8 cellular contexts compared by ENCODE assay signal in the genomic region with DNA sequence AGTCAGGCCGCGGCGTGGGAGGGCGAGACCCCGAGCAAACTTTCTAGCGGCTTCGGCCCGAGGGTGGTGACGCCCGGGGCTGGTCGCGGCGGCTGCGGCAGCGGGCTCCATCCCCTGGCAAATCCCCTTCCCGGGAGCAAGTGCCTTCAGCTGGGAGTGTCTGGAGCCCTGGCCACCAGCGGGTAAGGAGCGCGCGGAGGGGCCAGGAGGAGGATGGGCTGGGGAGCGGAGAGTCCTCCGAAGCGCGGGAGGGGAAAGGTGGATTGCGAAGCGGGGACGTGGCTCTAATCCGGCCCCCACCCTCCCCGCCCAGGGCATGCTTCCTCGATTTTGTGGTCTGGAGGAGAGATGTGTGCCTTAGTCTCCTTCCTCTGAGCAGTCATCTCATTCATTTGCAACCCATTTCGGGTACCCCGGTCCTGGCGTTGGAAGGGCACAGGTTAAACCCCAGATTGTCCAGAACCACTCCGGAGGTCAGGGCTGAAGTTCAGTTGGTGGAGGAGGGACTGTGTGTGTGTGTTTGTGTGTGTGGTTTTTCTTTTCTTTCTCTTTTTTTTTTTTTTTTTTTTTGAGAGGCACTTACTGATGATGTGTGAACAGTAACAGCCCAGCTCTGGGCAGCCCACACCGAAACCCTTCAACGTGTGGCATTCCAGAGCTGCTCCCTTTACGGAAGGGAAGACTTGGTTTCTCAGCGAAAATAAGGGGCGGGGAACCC. TPM values are rescaled to one million over a fixed set of nuclear protein-coding genes. Genes with fewer than 3 reads are reported as not detected.
DNase-seq lines count a peak whose midpoint lies in the region; ATAC-seq and TF ChIP-seq lines count a peak whose summit lies in the region.

No MANE protein-coding gene starts in this region.

- CTCF ChIA-PET in activated naive CD4-positive, alpha-beta T cell treated with anti-CD3 and anti-CD28 coated beads for 36 hours (lab: Charles Lee): interaction anchor here (0.7 kb wide), 1 partner anchor 66 kb away, joined by 3 read pairs; no protein-coding TSS in a partner anchor

- no peaks in the 10 kb centered on the region for H3K9me3 Mint-ChIP-seq in activated naive CD4-positive, alpha-beta T cell treated with anti-CD3 and anti-CD28 coated beads for 36 hours
- peaks cover 0 to 3% (median 0%) of the 10 kb centered on the region in 5 experiments for H3K9me3 Mint-ChIP-seq in brain

- peak; percentile 22 for DNase-seq in activated naive CD4-positive, alpha-beta T cell treated with anti-CD3 and anti-CD28 coated beads for 36 hours
- DNase-seq in activated naive CD4-positive, alpha-beta T cell (lab: John Stamatoyannopoulos, UW): no peak
- DNase-seq in NCI-H226: peak; percentile 28
- no peak for DNase-seq in sciatic nerve (ENCODE audit: low spot score)
- DNase-seq in NCI-H1694 treated with DMSO at 0.1 percent for 48 hours (lab: John Stamatoyannopoulos, UW): no peak

- peaks cover 9% of the 10 kb centered on the region for H3K4me1 Mint-ChIP-seq in activated naive CD4-positive, alpha-beta T cell treated with anti-CD3 and anti-CD28 coated beads for 36 hours (ENCODE audit: low read depth)
- peaks cover 20% of the 10 kb centered on the region for H3K4me1 Mint-ChIP-seq in brain

- H3K27ac Mint-ChIP-seq in activated naive CD4-positive, alpha-beta T cell treated with anti-CD3 and anti-CD28 coated beads for 36 hours: no peak overlapping the region
- H3K27ac Mint-ChIP-seq in brain: peak overlapping the region in 4 of 5 experiments; percentile 59 to 97 (median 94)

- H3K36me3 Mint-ChIP-seq in activated naive CD4-positive, alpha-beta T cell treated with anti-CD3 and anti-CD28 coated beads for 36 hours (ENCODE audit: low read depth): no peaks in the 10 kb centered on the region
- H3K36me3 Mint-ChIP-seq in brain: no peaks in the 10 kb centered on the region

- peaks cover 47% of the 10 kb centered on the region for H3K27me3 Mint-ChIP-seq in activated naive CD4-positive, alpha-beta T cell treated with anti-CD3 and anti-CD28 coated beads for 36 hours (ENCODE audit: low read depth)
- H3K27me3 Mint-ChIP-seq in brain: peaks cover 32% of the 10 kb centered on the region

- no peak for TF ChIP-seq CTCF in brain (conservative IDR thresholded peaks at IDR 0.05)

- intact Hi-C loops in activated naive CD4-positive, alpha-beta T cell treated with anti-CD3 and anti-CD28 coated beads for 36 hours (cut with micrococcal nuclease): loop anchor here (2.0 kb wide), 1 partner anchor 72 kb away; no protein-coding TSS in a partner anchor
- intact Hi-C loops in sciatic nerve (cut with DNase I): no loop called here

- H3K4me3 Mint-ChIP-seq in activated naive CD4-positive, alpha-beta T cell treated with anti-CD3 and anti-CD28 coated beads for 36 hours: peak overlapping the region; percentile 72
- H3K4me3 Mint-ChIP-seq in brain: peak overlapping the region; percentile 85 to 98 (median 94)

- peak; percentile 33 for ATAC-seq in HG02852 (IDR thresholded peaks at IDR 0.05; ENCODE audit: unreplicated experiment)
- peak; percentile 69 for ATAC-seq in sciatic nerve

- no peaks in the 10 kb centered on the region for H3K9me3 ChIP-seq in iPS-18c (ENCODE audit: control insufficient read depth, insufficient read depth, low read length)

- H3K4me3 ChIP-seq in iPS-18c (ENCODE audit: insufficient read depth, low read depth, low read length): peak overlapping the region; percentile 74

RNA-seq across cellular contexts. Expression of a gene that starts 0.5 kb away (rescaled TPM):
- under 1 TPM in 1 of 2 experiments, not detected in 1; 0.07 TPM for total RNA-seq in activated naive CD4-positive, alpha-beta T cell treated with anti-CD3 and anti-CD28 coated beads for 36 hours
- not detected for polyA plus RNA-seq in brain (ENCODE audit: insufficient read depth, low read depth, low replicate concordance)
- 43.6 TPM for total RNA-seq in sciatic nerve

Comparison
In these comparisons a context has a peak if more than half of its experiments do, and no peak if none do; other contexts are left out.
1. DNase-seq: peak in activated naive CD4-positive, alpha-beta T cell treated with anti-CD3 and anti-CD28 coated beads for 36 hours (single experiment) and NCI-H226 (single experiment); none in activated naive CD4-positive, alpha-beta T cell (0 of 4), sciatic nerve (single experiment) and NCI-H1694 treated with DMSO at 0.1 percent for 48 hours (single experiment).
2. RNA of a gene that starts 0.5 kb away (total RNA-seq): 43.6 TPM in sciatic nerve (single experiment); 0.07 TPM in activated naive CD4-positive, alpha-beta T cell treated with anti-CD3 and anti-CD28 coated beads for 36 hours; every median in the first group is over 10 times any median in the second.